Comparison of ENCODE assay signal across 11 cellular contexts in the genomic region with DNA sequence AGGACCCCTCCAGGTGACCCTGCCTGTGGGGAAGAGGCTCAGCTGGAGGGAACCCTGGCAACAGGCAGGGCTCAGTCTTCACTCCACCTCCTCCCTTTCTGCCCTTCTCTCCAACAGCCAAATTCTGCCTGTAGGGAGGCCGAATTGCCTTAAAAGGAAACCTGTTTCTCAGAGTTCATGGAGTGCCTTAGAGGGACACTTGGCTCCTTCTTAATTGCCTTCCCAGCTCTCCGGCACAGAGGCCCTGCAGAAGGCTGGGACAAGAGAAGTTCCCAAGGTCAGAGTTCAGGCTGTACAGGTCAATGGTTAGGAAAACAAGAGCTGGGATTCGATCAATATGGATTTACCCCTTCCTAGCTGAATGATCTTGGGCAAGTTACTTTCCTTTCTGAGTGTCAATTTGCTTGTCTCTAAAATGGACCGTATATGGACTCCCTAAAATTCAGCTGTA. TPM values are rescaled to one million over a fixed set of nuclear protein-coding genes. Genes with fewer than 3 reads are reported as not detected.
DNase-seq lines count a peak whose midpoint lies in the region; ATAC-seq, FAIRE-seq and TF ChIP-seq lines count a peak whose summit lies in the region.
"Had no signal": no experiment of that assay in that cellular context is flagged by ENCODE, and none has a peak within 500 bp of the region (broad histone marks: within the 10 kb centered on the region; RNA-seq: fewer than 3 reads in every experiment).

No MANE protein-coding gene starts in this region.

- TF ChIP-seq CTCF in coronary artery (IDR thresholded peaks at IDR 0.05) (no peak), HepG2 (CRISPR knock-in tag; IDR thresholded peaks at IDR 0.05) (no peak)

- DNase-seq in coronary artery (ENCODE audit: low spot score): no peak
- no peak for DNase-seq in HepG2 (ENCODE audit: low spot score)
- DNase-seq in small intestine: peak; percentile 44
- DNase-seq in NK-92 (lab: John Stamatoyannopoulos, UW; ENCODE audit: unreplicated experiment): no peak
- no peak for DNase-seq in SHP77 (lab: John Stamatoyannopoulos, UW)
- no peak for DNase-seq in NCI-H1930 (lab: John Stamatoyannopoulos, UW)
- DNase-seq: activated T-cell treated with anti-CD3 and anti-CD28 coated beads, Interleukin-2, amount 50 U/mL, for 48 hours; naive B cell; NCI-H345 had no signal

- no peaks in the 10 kb centered on the region for H3K36me3 ChIP-seq in HUES48 (ENCODE audit: control insufficient read depth, insufficient read depth, low read length)
- no peaks in the 10 kb centered on the region for H3K36me3 ChIP-seq in HepG2 (replicated peaks in 1 of 2; ENCODE audit: control insufficient read depth in 1 of 2, insufficient read depth in 2 of 2, low read length in 2 of 2)
- peaks cover 0 to 3% of the 10 kb centered on the region in 2 donors for H3K36me3 ChIP-seq in small intestine (ENCODE audit: control insufficient read depth in 2 of 2, insufficient read depth in 2 of 2, low read length in 2 of 2)

- H3K27ac ChIP-seq in HUES48 (ENCODE audit: low read depth, low read length) (peak overlapping the region; percentile 75), coronary artery (peak overlapping the region; percentile 96 to 100), HepG2 (ENCODE audit: extremely low read length, insufficient read depth, low read length) (no peak overlapping the region), small intestine (ENCODE audit: low read depth in 1 of 2, low read length in 1 of 2) (peak overlapping the region in 1 of 2 donors; percentile 77)

- CTCF ChIA-PET in HepG2 (lab: Yijun Ruan, JAX; ENCODE audit: low intra/inter-chr PET ratio, low total read pairs): interaction anchor here (1.6 kb wide), 1 partner anchor 12 kb away, joined by 3 read pairs; no protein-coding TSS in a partner anchor

- intact Hi-C loops in HepG2 (cut with micrococcal nuclease; ENCODE audit: unreplicated experiment): no loop called here

- H3K4me1 ChIP-seq in HUES48 (ENCODE audit: control insufficient read depth, insufficient read depth, low read length): peaks cover 41% of the 10 kb centered on the region
- peaks cover 87% of the 10 kb centered on the region for H3K4me1 ChIP-seq in HepG2 (ENCODE audit: insufficient read depth, low read length)
- H3K4me1 ChIP-seq in small intestine (ENCODE audit: control insufficient read depth in 2 of 2, insufficient read depth in 1 of 2, low read depth in 1 of 2, low read length in 1 of 2): peaks cover 3 to 6% of the 10 kb centered on the region in 2 donors

- no TSS peak for BruUV-seq in HepG2 (replicated peaks; lab: Mats Ljungman, UMichigan)

- TF ChIP-seq RAD21 in HepG2 (CRISPR knock-in tag; IDR thresholded peaks at IDR 0.05): no peak

- H3K27me3 ChIP-seq in HUES48 (ENCODE audit: control insufficient read depth, insufficient read depth, low read length) (peaks cover 2% of the 10 kb centered on the region; the same call in 1 of the 2 replicates), HepG2 (ENCODE audit: control insufficient read depth in 1 of 2, insufficient read depth in 2 of 2, low read length in 2 of 2) (no peaks in the 10 kb centered on the region), small intestine (ENCODE audit: control insufficient read depth in 2 of 2, insufficient read depth in 2 of 2, low read length in 2 of 2) (no peaks in the 10 kb centered on the region)

- H3K9me3 ChIP-seq in HUES48 (ENCODE audit: control insufficient read depth, insufficient read depth, low read length) (no peaks in the 10 kb centered on the region), HepG2 (ENCODE audit: low read length) (no peaks in the 10 kb centered on the region), small intestine (ENCODE audit: control insufficient read depth, low read depth) (no peaks in the 10 kb centered on the region)

- no peak overlapping the region for H2AFZ ChIP-seq in HepG2 (ENCODE audit: low read length)

- no peaks in the 10 kb centered on the region for H3K79me2 ChIP-seq in HepG2 (ENCODE audit: insufficient read depth, low read length)

- peak overlapping the region; percentile 22; the same call in 1 of the 2 replicates for H3K9ac ChIP-seq in HUES48 (ENCODE audit: low read depth, low read length)
- H3K9ac ChIP-seq in HepG2 (ENCODE audit: insufficient read depth, low read depth, low read length): no peak overlapping the region

- ATAC-seq in HepG2: no peak
- no peak for ATAC-seq in GM21423 (IDR thresholded peaks at IDR 0.05; ENCODE audit: unreplicated experiment)

- in situ Hi-C loops in HepG2 (cut with HindIII; ENCODE audit: extremely low pct_ligation_motif_present, low pct_unique_long_range_greater_than_20kb): no loop called here

- TF ChIP-seq EP300 in HepG2 (IDR thresholded peaks at IDR 0.05; ENCODE audit: low read depth in 2 of 2, low read length in 2 of 2): peak in 1 of 2 experiments; percentile 44; a peak in 1 of 4 replicates
- no peak for TF ChIP-seq EP300 in HepG2 (CRISPR knock-in tag; IDR thresholded peaks at IDR 0.05; ENCODE audit: borderline replicate concordance)

- peak; percentile 8 for FAIRE-seq in HepG2 (lab: Jason Lieb, UNC)
- no peak for FAIRE-seq in small intestine (lab: Jason Lieb, UNC)

- peak overlapping the region; percentile 21 for H3K4me2 ChIP-seq in HepG2 (ENCODE audit: low read depth, low read length)

- no peaks in the 10 kb centered on the region for H4K20me1 ChIP-seq in HepG2 (ENCODE audit: insufficient read depth, low read length)

- POLR2A ChIA-PET in HepG2 (lab: Yijun Ruan, JAX): interaction anchor here (0.7 to 1.4 kb wide), 2 partner anchors 18 to 32 kb away, joined by 3 read pairs; a partner anchor contains a TSS

- 28% methylated on average over 4 of the region's 4 CpGs for WGBS in HepG2 (ENCODE audit: low lambda C conversion rate)
- WGBS in small intestine, 3 donors: 39 to 50% (median 49%) methylated on average over 4 of the region's 4 CpGs

- H3K4me3 ChIP-seq in HUES48 (ENCODE audit: low read depth, low read length) (no peak overlapping the region), coronary artery (peak overlapping the region; percentile 56), HepG2 (replicated peaks in 1 of 3; ENCODE audit: insufficient read depth in 1 of 3, low read depth in 2 of 3, low read length in 3 of 3) (no peak overlapping the region), small intestine (ENCODE audit: low read depth in 1 of 2, low read length in 2 of 2) (no peak overlapping the region)

- TF ChIP-seq POLR2A in HepG2 (IDR thresholded peaks at IDR 0.05; ENCODE audit: insufficient read depth in 1 of 2, low read depth in 2 of 2, low read length in 2 of 2): no peak

RNA-seq across cellular contexts. Expression of a gene that starts 6.2 kb away (rescaled TPM):
- total RNA-seq in HepG2 (2016; rRNA removed; fragmentation: Illumina TruSeq; extraction: Trizol): 68.9 and 70.8 TPM in 2 replicates
- 12.3 and 12.8 TPM in 2 replicates for total RNA-seq in HepG2 (2016; cell fraction: cytosol; rRNA removed; fragmentation: Illumina TruSeq; extraction: Trizol; ENCODE audit: low read depth)
- total RNA-seq in HepG2 (2016; cell fraction: insoluble cytoplasmic fraction; rRNA removed; fragmentation: Illumina TruSeq; extraction: Trizol): 66.1 and 69.5 TPM in 2 replicates
- total RNA-seq in HepG2 (2016; cell fraction: membrane; rRNA removed; fragmentation: Illumina TruSeq; extraction: Trizol): 28.9 and 33.8 TPM in 2 replicates
- 35.6 and 44.2 TPM in 2 replicates for total RNA-seq in HepG2 (2016; cell fraction: nucleus; rRNA removed; fragmentation: Illumina TruSeq; extraction: Trizol)
- polyA plus RNA-seq in HepG2 (2011; rRNA removed) (14.5 and 17.7 TPM in 2 replicates), small intestine (100 to 1,000 TPM in 2 of 3 donors, 10 to 100 TPM in 1; 98.6 to 181 (median 126) TPM)
- polyA plus RNA-seq in HepG2 (2011; cell fraction: cytosol; rRNA removed): 15.2 and 17.2 TPM in 2 replicates
- polyA plus RNA-seq in HepG2 (2011; cell fraction: nucleus; rRNA removed): 10.9 and 14.9 TPM in 2 replicates
- 9.9 and 18.8 TPM in 2 replicates for polyA plus RNA-seq in HepG2 (2012)
- polyA plus RNA-seq in HepG2 (2016; cell fraction: cytosol; fragmentation: Illumina TruSeq; extraction: Trizol; ENCODE audit: low read depth): 15.3 and 18.6 TPM in 2 replicates
- polyA plus RNA-seq in HepG2 (2016; cell fraction: insoluble cytoplasmic fraction; fragmentation: Illumina TruSeq; extraction: Trizol; ENCODE audit: low read depth): 83.1 and 92.4 TPM in 2 replicates
- 29.6 and 30.8 TPM in 2 replicates for polyA plus RNA-seq in HepG2 (2016; cell fraction: membrane; fragmentation: Illumina TruSeq; extraction: Trizol; ENCODE audit: low read depth)
- polyA plus RNA-seq in HepG2 (2016; cell fraction: nucleus; fragmentation: Illumina TruSeq; extraction: Trizol; ENCODE audit: insufficient read depth, low read depth): 54.3 and 54.9 TPM in 2 replicates
- polyA minus RNA-seq in HepG2 (2011; rRNA and poly(A)+ RNA removed; ENCODE audit: low replicate concordance): 22.9 and 266 TPM in 2 replicates
- 8.4 and 9.1 TPM in 2 replicates for polyA minus RNA-seq in HepG2 (2011; cell fraction: cytosol; rRNA and poly(A)+ RNA removed)
- polyA minus RNA-seq in HepG2 (2011; cell fraction: nucleus; rRNA and poly(A)+ RNA removed): 9.1 and 11.7 TPM in 2 replicates

RNA-seq across cellular contexts. Expression of a gene that starts 31.7 kb away (rescaled TPM):
- 29.1 and 33.6 TPM in 2 replicates for total RNA-seq in HepG2 (2016; rRNA removed; fragmentation: Illumina TruSeq; extraction: Trizol)
- total RNA-seq in HepG2 (2016; cell fraction: cytosol; rRNA removed; fragmentation: Illumina TruSeq; extraction: Trizol; ENCODE audit: low read depth): 13.4 and 13.7 TPM in 2 replicates
- 29.0 and 34.8 TPM in 2 replicates for total RNA-seq in HepG2 (2016; cell fraction: insoluble cytoplasmic fraction; rRNA removed; fragmentation: Illumina TruSeq; extraction: Trizol)
- 27.3 and 32.8 TPM in 2 replicates for total RNA-seq in HepG2 (2016; cell fraction: membrane; rRNA removed; fragmentation: Illumina TruSeq; extraction: Trizol)
- total RNA-seq in HepG2 (2016; cell fraction: nucleus; rRNA removed; fragmentation: Illumina TruSeq; extraction: Trizol): 15.5 and 17.9 TPM in 2 replicates
- polyA plus RNA-seq in HepG2 (2011; rRNA removed) (16.7 and 25.1 TPM in 2 replicates), small intestine (10 to 100 TPM in 1 of 3 donors, 1 to 10 TPM in 1, under 1 TPM in 1; 0.89 to 13.3 (median 5.7) TPM)
- 18.1 and 31.9 TPM in 2 replicates for polyA plus RNA-seq in HepG2 (2011; cell fraction: cytosol; rRNA removed)
- polyA plus RNA-seq in HepG2 (2011; cell fraction: nucleus; rRNA removed): 18.6 and 19.4 TPM in 2 replicates
- polyA plus RNA-seq in HepG2 (2012): 6.9 and 12.1 TPM in 2 replicates
- polyA plus RNA-seq in HepG2 (2016; cell fraction: cytosol; fragmentation: Illumina TruSeq; extraction: Trizol; ENCODE audit: low read depth): 23.0 and 26.1 TPM in 2 replicates
- polyA plus RNA-seq in HepG2 (2016; cell fraction: insoluble cytoplasmic fraction; fragmentation: Illumina TruSeq; extraction: Trizol; ENCODE audit: low read depth): 47.7 and 53.8 TPM in 2 replicates
- polyA plus RNA-seq in HepG2 (2016; cell fraction: membrane; fragmentation: Illumina TruSeq; extraction: Trizol; ENCODE audit: low read depth): 39.2 and 43.9 TPM in 2 replicates
- polyA plus RNA-seq in HepG2 (2016; cell fraction: nucleus; fragmentation: Illumina TruSeq; extraction: Trizol; ENCODE audit: insufficient read depth, low read depth): 43.9 and 44.6 TPM in 2 replicates
- polyA minus RNA-seq in HepG2 (2011; rRNA and poly(A)+ RNA removed; ENCODE audit: low replicate concordance): 16.2 and 21.4 TPM in 2 replicates
- 11.5 and 15.4 TPM in 2 replicates for polyA minus RNA-seq in HepG2 (2011; cell fraction: cytosol; rRNA and poly(A)+ RNA removed)
- 13.6 and 15.2 TPM in 2 replicates for polyA minus RNA-seq in HepG2 (2011; cell fraction: nucleus; rRNA and poly(A)+ RNA removed)

RNA-seq across cellular contexts. Expression of a gene that starts 38.2 kb away (rescaled TPM):
- total RNA-seq in HepG2 (2016; rRNA removed; fragmentation: Illumina TruSeq; extraction: Trizol): 0.01 TPM in 1 of 2 replicates, not detected in the other
- not detected in 2 replicates for total RNA-seq in HepG2 (2016; cell fraction: cytosol; rRNA removed; fragmentation: Illumina TruSeq; extraction: Trizol; ENCODE audit: low read depth)
- total RNA-seq in HepG2 (2016; cell fraction: insoluble cytoplasmic fraction; rRNA removed; fragmentation: Illumina TruSeq; extraction: Trizol): 0.02 TPM in 1 of 2 replicates, not detected in the other
- total RNA-seq in HepG2 (2016; cell fraction: membrane; rRNA removed; fragmentation: Illumina TruSeq; extraction: Trizol): under 0.01 TPM in 1 of 2 replicates, not detected in the other
- total RNA-seq in HepG2 (2016; cell fraction: nucleus; rRNA removed; fragmentation: Illumina TruSeq; extraction: Trizol): not detected in 2 replicates
- polyA plus RNA-seq in HepG2 (2011; rRNA removed) (0.04 TPM in 1 of 2 replicates, not detected in the other), small intestine (1 to 10 TPM in 1 of 3 donors, under 1 TPM in 2; 0.67 to 6.4 (median 0.81) TPM)
- not detected in 2 replicates for polyA plus RNA-seq in HepG2 (2011; cell fraction: cytosol; rRNA removed)
- 0.03 TPM in 1 of 2 replicates, not detected in the other for polyA plus RNA-seq in HepG2 (2011; cell fraction: nucleus; rRNA removed)
- polyA plus RNA-seq in HepG2 (2012): 0.01 TPM in 2 replicates
- polyA plus RNA-seq in HepG2 (2016; cell fraction: cytosol; fragmentation: Illumina TruSeq; extraction: Trizol; ENCODE audit: low read depth): not detected in 2 replicates
- polyA plus RNA-seq in HepG2 (2016; cell fraction: insoluble cytoplasmic fraction; fragmentation: Illumina TruSeq; extraction: Trizol; ENCODE audit: low read depth): not detected in 2 replicates
- polyA plus RNA-seq in HepG2 (2016; cell fraction: membrane; fragmentation: Illumina TruSeq; extraction: Trizol; ENCODE audit: low read depth): not detected in 2 replicates
- polyA plus RNA-seq in HepG2 (2016; cell fraction: nucleus; fragmentation: Illumina TruSeq; extraction: Trizol; ENCODE audit: insufficient read depth, low read depth): not detected in 2 replicates
- 0.04 and 0.75 TPM in 2 replicates for polyA minus RNA-seq in HepG2 (2011; rRNA and poly(A)+ RNA removed; ENCODE audit: low replicate concordance)
- polyA minus RNA-seq in HepG2 (2011; cell fraction: cytosol; rRNA and poly(A)+ RNA removed): not detected in 2 replicates
- not detected in 2 replicates for polyA minus RNA-seq in HepG2 (2011; cell fraction: nucleus; rRNA and poly(A)+ RNA removed)
